13 cellular contexts compared by ENCODE assay signal in the genomic region with DNA sequence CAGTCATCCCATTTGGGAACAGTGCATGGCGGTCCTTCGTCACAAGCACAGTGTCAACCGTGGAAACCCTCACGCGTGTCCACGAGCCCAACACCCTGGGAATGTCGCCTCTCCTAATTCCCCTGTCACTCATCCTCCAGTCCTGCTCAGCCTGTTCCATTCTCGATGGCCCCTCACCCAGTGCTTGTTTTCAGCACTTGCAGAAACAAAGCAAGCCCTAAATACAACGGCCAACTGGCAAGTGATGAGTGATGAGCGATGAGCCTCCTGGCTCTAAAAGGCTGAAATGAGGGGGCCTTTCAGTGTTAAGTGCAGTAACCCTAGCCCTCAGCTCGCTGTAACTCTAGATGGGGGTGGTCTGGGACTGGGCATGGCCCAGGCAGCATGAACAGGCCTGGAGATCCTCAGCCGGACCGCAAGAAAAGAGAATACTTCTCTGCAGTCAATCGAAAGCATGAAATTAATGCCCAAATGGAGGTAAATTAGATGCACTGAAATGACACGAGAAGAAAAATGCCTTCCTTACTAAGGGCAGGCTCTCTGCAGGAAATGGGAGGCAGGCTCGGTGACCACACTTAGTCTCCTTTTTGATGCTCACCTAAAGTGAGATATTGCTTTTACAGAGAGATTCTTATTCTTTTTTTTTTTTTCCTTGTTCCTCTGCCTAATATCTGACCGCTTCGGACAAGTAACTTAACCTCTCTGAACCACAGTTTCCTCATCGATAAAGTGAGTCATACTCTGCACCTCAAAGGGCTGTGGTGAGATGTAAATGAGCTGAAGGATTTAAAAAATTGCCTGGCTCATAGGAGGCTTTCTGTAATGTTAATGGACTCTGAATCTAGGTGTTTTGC. TPM values are rescaled to one million over a fixed set of nuclear protein-coding genes. Genes with fewer than 3 reads are reported as not detected.
DNase-seq lines count a peak whose midpoint lies in the region; ATAC-seq and TF ChIP-seq lines count a peak whose summit lies in the region.
"Had no signal": no experiment of that assay in that cellular context is flagged by ENCODE, and none has a peak within 500 bp of the region (broad histone marks: within the 10 kb centered on the region; RNA-seq: fewer than 3 reads in every experiment).

No MANE protein-coding gene starts in this region.

- peaks cover 6% of the 10 kb centered on the region for H3K4me1 Mint-ChIP-seq in activated naive CD8-positive, alpha-beta T cell (ENCODE audit: low read depth)
- peaks cover 12% of the 10 kb centered on the region for H3K4me1 Mint-ChIP-seq in activated naive CD8-positive, alpha-beta T cell treated with anti-CD3 and anti-CD28 coated beads for 36 hours
- peaks cover 4% of the 10 kb centered on the region for H3K4me1 Mint-ChIP-seq in stimulated activated memory B cell treated with anti-CD40 and anti-IgM and Interleukin-4, amounts not matched to agents 10 μg/mL and 1 μg/mL and 100 μg/mL, for 72 hours

- DNase-seq in activated naive CD8-positive, alpha-beta T cell treated with anti-CD3 and anti-CD28 coated beads for 36 hours, result no peak
- no peak for DNase-seq in NCI-H1436 (lab: John Stamatoyannopoulos, UW)
- no peak for DNase-seq in GM10248 (ENCODE audit: extremely low spot score)
- no peak for DNase-seq in NCI-H187 treated with DMSO at 0.1 percent for 48 hours (lab: John Stamatoyannopoulos, UW)
- DNase-seq: anterior cingulate cortex, NCI-H2171 treated with DMSO at 0.1 percent for 48 hours had no signal

- no peak for TF ChIP-seq CTCF in GM10248 (IDR thresholded peaks at IDR 0.05; ENCODE audit: control extremely low read depth, extremely low read depth, low read depth, missing control alignments)

- POLR2A ChIA-PET in GM10248 (lab: Yijun Ruan, JAX), result interaction anchor here (0.7 kb wide), 1 partner anchor 362 kb away, joined by 3 read pairs; no protein-coding TSS in a partner anchor

- CTCF ChIA-PET in GM10248 (lab: Yijun Ruan, JAX), result interaction anchor here (1.1 to 7.3 kb wide), 3 partner anchors 50 to 56 kb away, joined by 3 to 55 read pairs (median 3); no protein-coding TSS in a partner anchor

- peaks cover 28% of the 10 kb centered on the region for H3K27me3 Mint-ChIP-seq in activated naive CD8-positive, alpha-beta T cell
- peaks cover 71% of the 10 kb centered on the region for H3K27me3 Mint-ChIP-seq in activated naive CD8-positive, alpha-beta T cell treated with anti-CD3 and anti-CD28 coated beads for 36 hours
- peaks cover 54% of the 10 kb centered on the region for H3K27me3 Mint-ChIP-seq in stimulated activated memory B cell treated with anti-CD40 and anti-IgM and Interleukin-4, amounts not matched to agents 10 μg/mL and 1 μg/mL and 100 μg/mL, for 72 hours

- H3K27ac Mint-ChIP-seq in activated naive CD8-positive, alpha-beta T cell, result peak overlapping the region; percentile 3
- no peak overlapping the region for H3K27ac Mint-ChIP-seq in activated naive CD8-positive, alpha-beta T cell treated with anti-CD3 and anti-CD28 coated beads for 36 hours
- no peak overlapping the region for H3K27ac Mint-ChIP-seq in stimulated activated memory B cell treated with anti-CD40 and anti-IgM and Interleukin-4, amounts not matched to agents 10 μg/mL and 1 μg/mL and 100 μg/mL, for 72 hours
- H3K27ac Mint-ChIP-seq: B cell; T-helper 1 cell treated with Interleukin-12 subunit alpha and Interleukin-12 subunit beta and Interleukin-4 antibody, amounts not matched to agents 30 μg/mL and 1 μg/mL, for 36 hours had no signal

- H3K36me3 Mint-ChIP-seq in activated naive CD8-positive, alpha-beta T cell, result no peaks in the 10 kb centered on the region
- H3K36me3 Mint-ChIP-seq in activated naive CD8-positive, alpha-beta T cell treated with anti-CD3 and anti-CD28 coated beads for 36 hours, result no peaks in the 10 kb centered on the region
- no peaks in the 10 kb centered on the region for H3K36me3 Mint-ChIP-seq in stimulated activated memory B cell treated with anti-CD40 and anti-IgM and Interleukin-4, amounts not matched to agents 10 μg/mL and 1 μg/mL and 100 μg/mL, for 72 hours

- H3K4me3 Mint-ChIP-seq in activated naive CD8-positive, alpha-beta T cell, result no peak overlapping the region
- H3K4me3 Mint-ChIP-seq in activated naive CD8-positive, alpha-beta T cell treated with anti-CD3 and anti-CD28 coated beads for 36 hours, result no peak overlapping the region
- no peak overlapping the region for H3K4me3 Mint-ChIP-seq in stimulated activated memory B cell treated with anti-CD40 and anti-IgM and Interleukin-4, amounts not matched to agents 10 μg/mL and 1 μg/mL and 100 μg/mL, for 72 hours
- H3K4me3 Mint-ChIP-seq: B cell; T-helper 1 cell treated with Interleukin-12 subunit alpha and Interleukin-12 subunit beta and Interleukin-4 antibody, amounts not matched to agents 30 μg/mL and 1 μg/mL, for 36 hours had no signal

- ATAC-seq in HG02623 (IDR thresholded peaks at IDR 0.05; ENCODE audit: unreplicated experiment) (peak; percentile 83), HG03565 (IDR thresholded peaks at IDR 0.05; ENCODE audit: unreplicated experiment) (peak; percentile 94)
- peak; percentile 77 for ATAC-seq in stimulated activated memory B cell treated with anti-CD40 and anti-IgM and Interleukin-4, amounts not matched to agents 10 μg/mL and 1 μg/mL and 100 μg/mL, for 72 hours
- ATAC-seq: gastroesophageal sphincter had no signal

- H3K9me3 Mint-ChIP-seq in activated naive CD8-positive, alpha-beta T cell (ENCODE audit: low read depth), result no peaks in the 10 kb centered on the region
- no peaks in the 10 kb centered on the region for H3K9me3 Mint-ChIP-seq in activated naive CD8-positive, alpha-beta T cell treated with anti-CD3 and anti-CD28 coated beads for 36 hours
- no peaks in the 10 kb centered on the region for H3K9me3 Mint-ChIP-seq in stimulated activated memory B cell treated with anti-CD40 and anti-IgM and Interleukin-4, amounts not matched to agents 10 μg/mL and 1 μg/mL and 100 μg/mL, for 72 hours
- H3K9me3 Mint-ChIP-seq: T-helper 1 cell treated with Interleukin-12 subunit alpha and Interleukin-12 subunit beta and Interleukin-4 antibody, amounts not matched to agents 30 μg/mL and 1 μg/mL, for 36 hours had no signal

RNA-seq across cellular contexts. Expression of gene NKX2-3, which starts 22.9 kb away (rescaled TPM):
- total RNA-seq in activated naive CD8-positive, alpha-beta T cell treated with anti-CD3 and anti-CD28 coated beads for 36 hours, result not detected
- total RNA-seq: B cell had no signal
